24 cellular contexts compared by ENCODE assay signal in the genomic region with DNA sequence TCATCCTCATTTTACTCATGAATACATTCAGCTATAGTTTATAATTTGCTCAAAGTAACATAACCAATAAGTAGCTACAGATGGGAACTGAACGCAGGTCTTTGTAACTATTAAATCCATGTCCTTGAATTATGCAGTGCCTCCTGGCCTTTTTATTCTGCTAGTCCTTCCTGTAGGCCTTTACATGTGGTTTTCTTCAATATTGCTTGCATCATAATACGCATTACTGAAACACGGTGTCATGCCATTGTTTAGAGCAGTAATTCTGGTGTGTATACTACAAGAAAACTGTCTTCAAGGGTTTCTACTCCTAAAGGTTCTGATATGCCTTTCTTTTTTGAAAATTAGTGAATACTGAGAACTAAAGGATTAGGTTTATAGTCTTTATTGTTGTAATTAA. TPM values are rescaled to one million over a fixed set of nuclear protein-coding genes. Genes with fewer than 3 reads are reported as not detected.
A peak's percentile ranks its signal among the peaks of the same experiment; 100 is the strongest.
DNase-seq lines count a peak whose midpoint lies in the region; ATAC-seq and TF ChIP-seq lines count a peak whose summit lies in the region.
"Had no signal": no experiment of that assay in that cellular context is flagged by ENCODE, and none has a peak within 500 bp of the region (broad histone marks: within the 10 kb centered on the region; RNA-seq: fewer than 3 reads in every experiment).

No MANE protein-coding gene starts in this region.

- no peak for TF ChIP-seq POLR2A in IMR-90 (IDR thresholded peaks at IDR 0.05; ENCODE audit: low read depth, low read length)

- H2BK120ac ChIP-seq in IMR-90 (ENCODE audit: low read depth, low read length) = no peak overlapping the region

- H3K18ac ChIP-seq in IMR-90 (ENCODE audit: low read depth, low read length) = no peak overlapping the region

- no peak overlapping the region for H2BK5ac ChIP-seq in IMR-90 (ENCODE audit: low read depth, low read length, poor library complexity, severe bottlenecking)

- H4K20me1 ChIP-seq in IMR-90 (ENCODE audit: insufficient read depth, low read length) = no peaks in the 10 kb centered on the region

- in situ Hi-C loops in IMR-90 (cut with MboI; ENCODE audit: low sequenced_read_pairs) = loop anchor here (25.0 kb wide), 1 partner anchor 552 kb away; no protein-coding TSS in a partner anchor

- POLR2A ChIA-PET in IMR-90 (lab: Charles Lee; ENCODE audit: unreplicated experiment) = no interaction called here

- H2BK20ac ChIP-seq in IMR-90 (ENCODE audit: low read depth, low read length) = no peak overlapping the region

- no peaks in the 10 kb centered on the region for H3K79me1 ChIP-seq in IMR-90 (ENCODE audit: low read depth in 1 of 2, low read length in 2 of 2)

- peak; percentile 54 for DNase-seq in EH (ENCODE audit: low read depth)
- DNase-seq in IMR-90 = peak; percentile 83
- DNase-seq in cardiac fibroblast (ENCODE audit: low read depth in 2 of 2) = peak; percentile 47 to 84
- peak; percentile 93 for DNase-seq in iris pigment epithelial cell (ENCODE audit: low read depth)
- DNase-seq in HK-2 (ENCODE audit: unreplicated experiment) = no peak
- DNase-seq in DMS 273 (lab: John Stamatoyannopoulos, UW; ENCODE audit: unreplicated experiment) = no peak
- DNase-seq: activated CD4-positive, alpha-beta T cell treated with anti-CD3 and anti-CD28 coated beads, Interleukin-2, amount 50 U/mL, for 1 hour; activated CD8-positive, alpha-beta memory T cell treated with anti-CD3 and anti-CD28 coated beads, Interleukin-2, amount 10 ng/mL, durations not matched to agents 7 days and 5 days; activated naive CD4-positive, alpha-beta T cell treated with anti-CD3 and anti-CD28 coated beads, Interleukin-2, amount 10 ng/mL, durations not matched to agents 7 days and 5 days; dorsolateral prefrontal cortex; gastrocnemius medialis; Kasumi-1; lower lobe of right lung; NCI-H1105 treated with DMSO at 0.1 percent for 48 hours; NCI-H2081; NCI-H345; NCI-H82; sigmoid colon; stimulated activated naive CD8-positive, alpha-beta T cell treated with anti-CD3 and anti-CD28 coated beads, Interleukin-15, amount 100 ng/mL, for 72 hours; tibial artery had no signal

- H4K8ac ChIP-seq in IMR-90 (ENCODE audit: low read depth in 2 of 2, low read length in 2 of 2) = no peak overlapping the region

- no peak overlapping the region for H3K56ac ChIP-seq in IMR-90 (ENCODE audit: extremely low read depth, insufficient read depth, low read length)

- H3K4ac ChIP-seq in IMR-90 (ENCODE audit: low read depth, low read length) = no peak overlapping the region

- H3K4me2 ChIP-seq in IMR-90 (ENCODE audit: low read depth, low read length) = no peak overlapping the region
- H3K4me2 ChIP-seq: neural progenitor cell had no signal

- intact Hi-C loops in IMR-90 (cut with micrococcal nuclease) = no loop called here

- no peak for TF ChIP-seq CTCF in IMR-90 (conservative IDR thresholded peaks at IDR 0.05; ENCODE audit: low read depth, low read length)
- TF ChIP-seq CTCF in cardiac fibroblast (IDR thresholded peaks at IDR 0.05; ENCODE audit: low read depth, low read length) = no peak

- no peaks in the 10 kb centered on the region; the same call in 1 of the 2 replicates for H3K4me1 ChIP-seq in IMR-90 (ENCODE audit: control insufficient read depth, insufficient read depth, low read length)
- H3K4me1 ChIP-seq: gastrocnemius medialis, lower lobe of right lung, neural progenitor cell, sigmoid colon, tibial artery had no signal

- no TSS peak for BruUV-seq in IMR-90 (replicated peaks; lab: Mats Ljungman, UMichigan)

- H3K4me3 ChIP-seq in IMR-90 (ENCODE audit: insufficient read depth, low read depth, low read length) = no peak overlapping the region
- no peak overlapping the region for H3K4me3 ChIP-seq in cardiac fibroblast (replicated peaks in 1 of 2; ENCODE audit: low read depth in 2 of 2, low read length in 2 of 2)
- H3K4me3 ChIP-seq: dorsolateral prefrontal cortex, gastrocnemius medialis, lower lobe of right lung, neural progenitor cell, sigmoid colon, tibial artery had no signal

- H4K5ac ChIP-seq in IMR-90 (ENCODE audit: low read depth, low read length) = no peak overlapping the region

- no peaks in the 10 kb centered on the region for H3K27me3 ChIP-seq in IMR-90 (ENCODE audit: control insufficient read depth, insufficient read depth, low read length)
- H3K27me3 ChIP-seq: dorsolateral prefrontal cortex, gastrocnemius medialis, neural progenitor cell, sigmoid colon, tibial artery had no signal

- 0 out of 2 replicates have a peak, but pooled peaks cover 3% of the 10 kb centered on the region for H3K36me3 ChIP-seq in IMR-90 (ENCODE audit: control insufficient read depth, insufficient read depth, low read length)

- H3K9me1 ChIP-seq in IMR-90 (ENCODE audit: insufficient read depth, low read length) = peaks cover 5% of the 10 kb centered on the region; the same call in 1 of the 2 replicates

- no peak for TF ChIP-seq RAD21 in IMR-90 (IDR thresholded peaks at IDR 0.05; ENCODE audit: low read length)

- no peak overlapping the region for H3K9ac ChIP-seq in IMR-90 (ENCODE audit: low read depth, low read length)
- H3K9ac ChIP-seq: neural progenitor cell had no signal

- no peak overlapping the region for H2AK9ac ChIP-seq in IMR-90 (replicated peaks; ENCODE audit: low read depth, low read length, poor library complexity)

- no peak overlapping the region for H2AK5ac ChIP-seq in IMR-90 (ENCODE audit: low read depth, low read length)

- H2AFZ ChIP-seq in IMR-90 (replicated peaks; ENCODE audit: low read length, poor library complexity) = no peak overlapping the region
- H2AFZ ChIP-seq: neural progenitor cell had no signal

- ATAC-seq in IMR-90 (ENCODE audit: low read depth) (peak; percentile 63), HG03175 (IDR thresholded peaks at IDR 0.05; ENCODE audit: unreplicated experiment) (no peak), GM21447 (IDR thresholded peaks at IDR 0.05; ENCODE audit: unreplicated experiment) (no peak)
- ATAC-seq: gastrocnemius medialis; lower lobe of right lung; stimulated activated naive CD8-positive, alpha-beta T cell treated with anti-CD3 and anti-CD28 coated beads, Interleukin-15, amount 100 ng/mL, for 72 hours had no signal

- no peak overlapping the region for H4K91ac ChIP-seq in IMR-90 (ENCODE audit: insufficient read depth, low read depth, low read length)

- CTCF ChIA-PET in IMR-90 (lab: Yijun Ruan, JAX) = no interaction called here

- H3K23ac ChIP-seq in IMR-90 (ENCODE audit: low read depth, low read length) = no peak overlapping the region

- H2BK15ac ChIP-seq in IMR-90 (ENCODE audit: low read depth, low read length) = no peak overlapping the region

- WGBS in IMR-90 (ENCODE audit: extremely low coverage in 2 of 2, insufficient read length in 1 of 2), 2 experiments = no CpG with 5 or more reads among the region's 3 CpGs

- no peak overlapping the region for H3K27ac ChIP-seq in IMR-90 (ENCODE audit: insufficient read depth, low read length)
- H3K27ac ChIP-seq: dorsolateral prefrontal cortex, gastrocnemius medialis, lower lobe of right lung, neural progenitor cell, RWPE1, sigmoid colon, tibial artery had no signal

- dilution Hi-C loops in IMR-90 (cut with HindIII; ENCODE audit: low sequenced_read_pairs, unreplicated experiment) = no loop called here

- no peak overlapping the region for H3K14ac ChIP-seq in IMR-90 (replicated peaks; ENCODE audit: low read depth, low read length)

- H3K9me3 ChIP-seq in IMR-90 (ENCODE audit: control insufficient read depth, insufficient read depth, low read length) = no peaks in the 10 kb centered on the region
- H3K9me3 ChIP-seq: gastrocnemius medialis, lower lobe of right lung, sigmoid colon, tibial artery had no signal

TF ChIP-seq in IMR-90, 13 proteins besides CTCF, POLR2A, EP300 and RAD21:
- no peak for TF ChIP-seq MAFK (IDR thresholded peaks at IDR 0.05; ENCODE audit: low read depth, low read length)
- TF ChIP-seq CEBPB (IDR thresholded peaks at IDR 0.05; ENCODE audit: low read depth, low read length) = peak; percentile 82
- no peak for TF ChIP-seq SMC3 (IDR thresholded peaks at IDR 0.05; ENCODE audit: low read depth, low read length)
- no peak for TF ChIP-seq CHD1 (IDR thresholded peaks at IDR 0.05; ENCODE audit: low read depth, low read length)

RNA-seq across cellular contexts. Expression of gene CWC27, which starts 20.7 kb away (rescaled TPM):
- 13.3 and 34.4 TPM in 2 replicates for total RNA-seq in IMR-90 (2012; rRNA removed)
- 15.3 and 17.1 TPM in 2 replicates for polyA plus RNA-seq in IMR-90 (2012; rRNA removed)
- 1.3 and 1.6 TPM in 2 replicates for polyA plus RNA-seq in IMR-90 (2012; cell fraction: cytosol; rRNA removed)
- polyA plus RNA-seq in IMR-90 (2012; cell fraction: nucleus; rRNA removed; ENCODE audit: low replicate concordance) = 0.41 and 3.6 TPM in 2 replicates

RNA-seq across cellular contexts. Expression of gene SREK1IP1, which starts 21.0 kb away (rescaled TPM):
- 6.5 and 8.3 TPM in 2 replicates for total RNA-seq in IMR-90 (2012; rRNA removed)
- polyA plus RNA-seq in IMR-90 (2012; rRNA removed) = 3.3 TPM in 2 replicates
- polyA plus RNA-seq in IMR-90 (2012; cell fraction: cytosol; rRNA removed) = 1.1 TPM in 2 replicates
- polyA plus RNA-seq in IMR-90 (2012; cell fraction: nucleus; rRNA removed; ENCODE audit: low replicate concordance) = 0.74 and 1.4 TPM in 2 replicates

Comparison
In these comparisons a context has a peak if more than half of its experiments do, and no peak if none do; other contexts are left out.
1. DNase-seq: peak in EH (single experiment), IMR-90 (single experiment), cardiac fibroblast (2 of 2) and iris pigment epithelial cell (single experiment); none in HK-2 (single experiment) and DMS 273 (single experiment).